ENCODE assay signal across 8 cellular contexts in genomic region chr17:58329808-58330543, GRCh38. TPM values are rescaled to one million over a fixed set of nuclear protein-coding genes. Genes with fewer than 3 reads are reported as not detected.
DNase-seq lines count a peak whose midpoint lies in the region; ATAC-seq and TF ChIP-seq lines count a peak whose summit lies in the region.

No MANE protein-coding gene starts in this region.

- H3K4me1 ChIP-seq in upper lobe of right lung (peaks cover 8% of the 10 kb centered on the region), tibial artery (peaks cover 0 to 10% (median 6%) of the 10 kb centered on the region in 4 donors)

- H3K9me3 ChIP-seq in upper lobe of right lung (no peaks in the 10 kb centered on the region), tibial artery (no peaks in the 10 kb centered on the region)

- intact Hi-C loops in upper lobe of right lung (cut with DNase I), result no loop called here
- intact Hi-C loops in tibial artery (cut with DNase I; ENCODE audit: low total_unique reads), result no loop called here

- H3K36me3 ChIP-seq in upper lobe of right lung (no peaks in the 10 kb centered on the region), tibial artery (no peaks in the 10 kb centered on the region)

- ATAC-seq in HG02642 (IDR thresholded peaks at IDR 0.05; ENCODE audit: poor library complexity, unreplicated experiment) (peak; percentile 9), upper lobe of right lung (no peak)

- peak overlapping the region; percentile 94 for H3K4me3 ChIP-seq in GM12865 (ENCODE audit: low read depth, low read length)
- H3K4me3 ChIP-seq in upper lobe of right lung, result peak overlapping the region; percentile 59
- peak overlapping the region in 1 of 2 donors; percentile 42 for H3K4me3 ChIP-seq in tibial artery

- DNase-seq in GM12865 (ENCODE audit: low read depth), result peak; percentile 95
- peak; percentile 100 for DNase-seq in NOMO-1 treated with DMSO at 0.1 percent for 48 hours (lab: John Stamatoyannopoulos, UW; ENCODE audit: unreplicated experiment)
- no peak for DNase-seq in upper lobe of right lung
- no peak for DNase-seq in tibial artery
- DNase-seq in HuH-7 (ENCODE audit: low spot score), result no peak
- no peak for DNase-seq in mesenteric fat pad (ENCODE audit: low spot score)

- H3K27me3 ChIP-seq in upper lobe of right lung, result no peaks in the 10 kb centered on the region
- H3K27me3 ChIP-seq in tibial artery, result peaks cover 0 to 48% of the 10 kb centered on the region in 2 donors

- peak overlapping the region; percentile 2 for H3K27ac ChIP-seq in cingulate gyrus (ENCODE audit: low read depth, low read length)
- H3K27ac ChIP-seq in upper lobe of right lung, result peak overlapping the region; percentile 92
- no peak overlapping the region for H3K27ac ChIP-seq in tibial artery

- no peak for TF ChIP-seq CTCF in GM12865 (IDR thresholded peaks at IDR 0.05; ENCODE audit: insufficient read depth, low read depth, low read length, missing control alignments)
- TF ChIP-seq CTCF in upper lobe of right lung (IDR thresholded peaks at IDR 0.05), result no peak
- TF ChIP-seq CTCF in tibial artery (IDR thresholded peaks at IDR 0.05), result no peak

RNA-seq across cellular contexts. Expression of gene TSPOAP1, which starts 1.4 kb away (rescaled TPM):
- total RNA-seq in upper lobe of right lung, result 21.0 TPM
- total RNA-seq in mesenteric fat pad, result 1.3 TPM

RNA-seq across cellular contexts. Expression of gene SUPT4H1, which starts 22.0 kb away (rescaled TPM):
- total RNA-seq in upper lobe of right lung (82.4 TPM), mesenteric fat pad (61.9 TPM)

RNA-seq across cellular contexts. Expression of gene MPO, which starts 49.2 kb away (rescaled TPM):
- total RNA-seq in upper lobe of right lung, result 0.35 TPM
- total RNA-seq in mesenteric fat pad, result 0.35 TPM

Comparison
In these comparisons a context has a peak if more than half of its experiments do, and no peak if none do; other contexts are left out.
1. DNase-seq: peak in GM12865 (single experiment) and NOMO-1 treated with DMSO at 0.1 percent for 48 hours (single experiment); none in upper lobe of right lung (single experiment), tibial artery (0 of 2), HuH-7 (single experiment) and mesenteric fat pad (single experiment).
2. H3K27ac ChIP-seq: peak in cingulate gyrus (single experiment) and upper lobe of right lung (single experiment); none in tibial artery (0 of 2).